In the genomic region with DNA sequence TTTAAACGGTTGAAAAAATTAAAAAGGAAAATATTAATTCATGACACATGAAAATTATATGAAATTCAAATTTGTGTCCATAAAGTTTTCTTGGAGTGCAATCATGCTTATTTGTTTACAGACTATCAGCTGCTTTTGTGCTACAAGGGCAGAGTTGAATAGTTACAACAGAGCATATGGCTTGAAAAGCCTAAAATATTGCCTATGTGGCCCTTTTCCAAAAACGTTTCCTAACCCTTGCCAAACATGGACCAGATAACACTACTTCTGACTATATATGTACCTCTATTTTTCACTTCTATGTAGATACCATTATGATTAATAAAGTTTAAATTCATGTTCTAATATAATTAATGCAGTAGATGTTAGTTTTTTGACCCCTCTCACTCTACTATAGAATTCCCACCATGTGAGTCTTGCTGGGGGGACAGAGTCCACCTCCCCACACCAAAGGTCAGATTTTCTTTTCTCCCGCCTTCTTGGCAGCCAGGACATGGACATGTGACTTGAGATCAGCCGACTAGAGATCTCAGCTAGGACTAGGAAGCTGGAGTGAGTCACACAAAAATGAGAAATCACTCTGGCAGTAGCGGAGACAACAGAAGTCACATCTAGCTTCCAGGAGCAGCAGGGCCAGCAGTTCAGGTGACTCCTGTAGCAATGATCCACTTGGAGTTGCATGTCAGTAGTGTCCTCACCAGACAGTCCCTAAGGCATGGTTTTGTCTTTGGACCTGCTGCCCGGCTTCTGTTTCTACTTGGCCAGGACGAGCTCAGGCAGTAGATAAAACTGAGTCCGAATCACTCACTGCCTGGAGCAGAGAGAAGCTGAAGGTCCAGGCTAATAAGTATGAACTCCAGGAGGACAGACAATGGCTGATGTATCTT, we compare ENCODE assay signal across 8 cellular contexts. TPM values are rescaled to one million over a fixed set of nuclear protein-coding genes. Genes with fewer than 3 reads are reported as not detected.
DNase-seq lines count a peak whose midpoint lies in the region; ATAC-seq and TF ChIP-seq lines count a peak whose summit lies in the region.

No MANE protein-coding gene starts in this region.

- 57 to 58% methylated on average over 7 to 8 of the region's 8 CpGs for WGBS in testis, 2 donors

- H3K9me3 ChIP-seq in testis (no peaks in the 10 kb centered on the region), SJCRH30 (replicated peaks) (no peaks in the 10 kb centered on the region)

- ATAC-seq in left lobe of liver (peak; percentile 71), GM21381 (IDR thresholded peaks at IDR 0.05; ENCODE audit: unreplicated experiment) (no peak)

- H3K36me3 ChIP-seq in testis (ENCODE audit: low read depth, missing control alignments), result no peaks in the 10 kb centered on the region
- H3K36me3 ChIP-seq in SJCRH30, result peaks cover 13% of the 10 kb centered on the region

- peaks cover 30% of the 10 kb centered on the region for H3K4me1 ChIP-seq in testis
- 0 out of 2 replicates have a peak, but pooled peaks cover 2% of the 10 kb centered on the region for H3K4me1 ChIP-seq in SJCRH30

- DNase-seq in HS-5 (ENCODE audit: low read depth), result peak; percentile 51
- peak; percentile 88 to 89 for DNase-seq in cardiac fibroblast (ENCODE audit: low read depth in 2 of 2)
- DNase-seq in left lobe of liver (ENCODE audit: low spot score), result peak; percentile 91
- DNase-seq in testis, result peak; percentile 61
- DNase-seq in NCI-H187 (lab: John Stamatoyannopoulos, UW), result no peak
- DNase-seq in activated effector memory CD4-positive, alpha-beta T cell treated with Interleukin-2 at 50 U/mL for 16 hours, result no peak
- DNase-seq in SJCRH30, result no peak

- TF ChIP-seq CTCF in cardiac fibroblast (IDR thresholded peaks at IDR 0.05; ENCODE audit: low read depth, low read length), result no peak
- TF ChIP-seq CTCF in testis (IDR thresholded peaks at IDR 0.05), result no peak

- TF ChIP-seq POLR2A in testis (IDR thresholded peaks at IDR 0.05), result no peak

- H3K27me3 ChIP-seq in testis, result no peaks in the 10 kb centered on the region
- no peaks in the 10 kb centered on the region for H3K27me3 ChIP-seq in SJCRH30

- intact Hi-C loops in testis (cut with DNase I; ENCODE audit: low total_unique reads), result no loop called here

- H3K4me3 ChIP-seq in cardiac fibroblast (replicated peaks in 1 of 2; ENCODE audit: low read depth in 2 of 2, low read length in 2 of 2), result no peak overlapping the region
- H3K4me3 ChIP-seq in testis, result no peak overlapping the region
- H3K4me3 ChIP-seq in SJCRH30, result no peak overlapping the region

- peak overlapping the region; percentile 40 to 79 for H3K27ac ChIP-seq in testis
- no peak overlapping the region for H3K27ac ChIP-seq in SJCRH30

RNA-seq across cellular contexts. Expression of gene CIAO2A, which starts 22.4 kb away (rescaled TPM):
- total RNA-seq in left lobe of liver (70.2 TPM), testis (10 to 100 TPM; 36.1 to 36.8 TPM)
- polyA plus RNA-seq in testis (ENCODE audit: insufficient read depth, low read depth, low replicate concordance), result 33.7 TPM
- total RNA-seq in SJCRH30 (2014; rRNA removed; shearing (Covaris generic)), result 126 and 143 TPM in 2 replicates

RNA-seq across cellular contexts. Expression of gene SNX1, which starts 24.6 kb away (rescaled TPM):
- total RNA-seq in left lobe of liver, result 66.2 TPM
- total RNA-seq in testis, result 10 to 100 TPM; 79.1 to 86.0 TPM
- 93.1 TPM for polyA plus RNA-seq in testis (ENCODE audit: insufficient read depth, low read depth, low replicate concordance)
- total RNA-seq in SJCRH30 (2014; rRNA removed; shearing (Covaris generic)), result 38.9 and 46.6 TPM in 2 replicates

RNA-seq across cellular contexts. Expression of gene DAPK2, which starts 24.9 kb away (rescaled TPM):
- total RNA-seq in left lobe of liver (0.88 TPM), testis (1 to 10 TPM; 3.6 to 7.7 TPM)
- 5.9 TPM for polyA plus RNA-seq in testis (ENCODE audit: insufficient read depth, low read depth, low replicate concordance)
- 0.23 and 0.85 TPM in 2 replicates for total RNA-seq in SJCRH30 (2014; rRNA removed; shearing (Covaris generic))

Comparison
In these comparisons a context has a peak if more than half of its experiments do, and no peak if none do; other contexts are left out.
1. DNase-seq: peak in HS-5 (single experiment), cardiac fibroblast (2 of 2), left lobe of liver (single experiment) and testis (single experiment); none in NCI-H187 (0 of 2), activated effector memory CD4-positive, alpha-beta T cell treated with Interleukin-2 at 50 U/mL for 16 hours (single experiment) and SJCRH30 (0 of 2).